ENCODE assay signal across 27 cellular contexts in the genomic region with DNA sequence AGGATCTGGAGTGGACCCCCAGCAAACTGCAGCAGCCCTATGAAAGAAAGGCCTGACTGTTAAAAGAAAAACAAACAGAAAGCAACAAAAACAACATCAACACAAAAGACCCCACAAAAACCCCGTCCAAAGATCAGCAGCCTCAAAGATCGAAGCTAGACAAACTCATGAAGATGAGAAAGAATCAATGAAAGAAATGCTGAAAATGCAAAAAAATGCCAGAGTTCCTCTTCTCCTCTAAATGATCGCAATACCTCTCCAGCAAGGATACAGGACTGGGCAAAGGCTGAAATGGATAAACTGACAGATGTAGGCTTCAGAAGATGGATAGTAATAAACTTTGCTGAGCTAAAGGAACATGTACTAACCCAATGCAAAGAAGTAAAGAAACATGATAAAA.
"Had no signal": no experiment of that assay in that cellular context is flagged by ENCODE, and none has a peak within 500 bp of the region (broad histone marks: within the 10 kb centered on the region; RNA-seq: fewer than 3 reads in every experiment).

No MANE protein-coding gene starts in this region.

- H3K9me3 ChIP-seq: colonic mucosa, esophagus squamous epithelium, gastrocnemius medialis, left lung, lower lobe of right lung had no signal

- H3K36me3 ChIP-seq: colonic mucosa, esophagus squamous epithelium, gastrocnemius medialis, heart right ventricle, left lung, lower lobe of right lung had no signal

- H3K27ac Mint-ChIP-seq: dendritic cell treated with granulocyte-macrophage colony-stimulating factor and Interleukin-4, amounts not matched to agents 40 ng/mL and 50 ng/mL, for 4 days; effector memory CD8-positive, alpha-beta T cell; endodermal cell; naive thymus-derived CD4-positive, alpha-beta T cell had no signal

- H3K27me3 Mint-ChIP-seq: dendritic cell treated with granulocyte-macrophage colony-stimulating factor and Interleukin-4, amounts not matched to agents 40 ng/mL and 50 ng/mL, for 4 days; effector memory CD8-positive, alpha-beta T cell; naive thymus-derived CD4-positive, alpha-beta T cell had no signal

- H3K4me1 ChIP-seq: colonic mucosa, esophagus squamous epithelium, gastrocnemius medialis had no signal

- ATAC-seq: effector memory CD8-positive, alpha-beta T cell; esophagus mucosa; gastrocnemius medialis; heart right ventricle; left cardiac atrium; left lung; left ventricle myocardium superior; lower lobe of right lung; naive thymus-derived CD4-positive, alpha-beta T cell had no signal

- H3K4me3 Mint-ChIP-seq: dendritic cell treated with granulocyte-macrophage colony-stimulating factor and Interleukin-4, amounts not matched to agents 40 ng/mL and 50 ng/mL, for 4 days; effector memory CD8-positive, alpha-beta T cell; endodermal cell; naive thymus-derived CD4-positive, alpha-beta T cell had no signal

- H3K27ac ChIP-seq: colonic mucosa, epithelial cell of prostate, esophagus squamous epithelium, gastrocnemius medialis, heart right ventricle, left lung, lower lobe of right lung had no signal

- DNase-seq: colonic mucosa; cortex of kidney; effector CD8-positive, alpha-beta T cell; effector memory CD8-positive, alpha-beta T cell; endodermal cell; erythroblast; esophagus squamous epithelium; foreskin fibroblast; foreskin melanocyte; gastrocnemius medialis; glutamatergic neuron; head of caudate nucleus; heart right ventricle; hippocampal formation; left cardiac atrium; left lung; left ventricle myocardium superior; lower lobe of right lung; mesendoderm; midbrain; naive thymus-derived CD4-positive, alpha-beta T cell had no signal

- FAIRE-seq: endometrium, islet of Langerhans, keratinocyte had no signal

- H3K9me3 Mint-ChIP-seq: dendritic cell treated with granulocyte-macrophage colony-stimulating factor and Interleukin-4, amounts not matched to agents 40 ng/mL and 50 ng/mL, for 4 days; effector memory CD8-positive, alpha-beta T cell had no signal

- H3K4me3 ChIP-seq: colonic mucosa, esophagus squamous epithelium, gastrocnemius medialis, heart right ventricle, left lung, lower lobe of right lung had no signal

- H3K4me1 Mint-ChIP-seq: endodermal cell had no signal

- H3K27me3 ChIP-seq: colonic mucosa, esophagus squamous epithelium, gastrocnemius medialis, heart right ventricle, left lung had no signal
